In genomic region chr12:131242741-131243496, GRCh38 we compare ENCODE assay signal across 11 cellular contexts.
A peak's percentile ranks its signal among the peaks of the same experiment; 100 is the strongest.
DNase-seq lines count a peak whose midpoint lies in the region; ATAC-seq and TF ChIP-seq lines count a peak whose summit lies in the region.
"Had no signal": no experiment of that assay in that cellular context is flagged by ENCODE, and none has a peak within 500 bp of the region (broad histone marks: within the 10 kb centered on the region; RNA-seq: fewer than 3 reads in every experiment).

No MANE protein-coding gene starts in this region.

- intact Hi-C loops in esophagus muscularis mucosa (cut with DNase I): no loop called here

- H4K20me1 ChIP-seq in DND-41 (ENCODE audit: insufficient read depth, low read length): no peaks in the 10 kb centered on the region

- peak overlapping the region; percentile 5; the same call in 1 of the 2 replicates for H3K4me3 ChIP-seq in BE2C (ENCODE audit: low read depth, low read length)
- H3K4me3 ChIP-seq in DND-41 (ENCODE audit: low read depth in 1 of 2, low read length in 2 of 2): no peak overlapping the region
- no peak overlapping the region for H3K4me3 ChIP-seq in esophagus muscularis mucosa
- H3K4me3 ChIP-seq: pancreas had no signal

- no peaks in the 10 kb centered on the region for H3K27me3 ChIP-seq in BE2C
- no peaks in the 10 kb centered on the region for H3K27me3 ChIP-seq in DND-41 (ENCODE audit: insufficient read depth, low read length, poor library complexity)
- H3K27me3 ChIP-seq in esophagus muscularis mucosa: peaks cover 0 to 16% (median 0%) of the 10 kb centered on the region in 4 donors
- H3K27me3 ChIP-seq: pancreas had no signal

- no peak overlapping the region for H3K4me2 ChIP-seq in DND-41 (ENCODE audit: insufficient read depth, low read length)

- H3K4me3 Mint-ChIP-seq in glutamatergic neuron (ENCODE audit: unreplicated experiment): no peak overlapping the region
- H3K4me3 Mint-ChIP-seq in immature natural killer cell: no peak overlapping the region
- H3K4me3 Mint-ChIP-seq: activated CD8-positive, alpha-beta memory T cell treated with anti-CD3 and anti-CD28 coated beads, Interleukin-2, amount 10 ng/mL, durations not matched to agents 7 days and 5 days had no signal

- no peak overlapping the region for H3K9ac ChIP-seq in DND-41 (ENCODE audit: low read depth, low read length)

- H3K27ac ChIP-seq in DND-41 (ENCODE audit: low read length) (no peak overlapping the region), esophagus muscularis mucosa (replicated peaks in 1 of 4) (no peak overlapping the region)
- H3K27ac ChIP-seq: pancreas had no signal

- H3K79me2 ChIP-seq in DND-41 (ENCODE audit: insufficient read depth, low read length): no peaks in the 10 kb centered on the region

- peaks cover 5% of the 10 kb centered on the region for H3K9me3 Mint-ChIP-seq in glutamatergic neuron (ENCODE audit: unreplicated experiment)
- H3K9me3 Mint-ChIP-seq in immature natural killer cell: no peaks in the 10 kb centered on the region

- no peak overlapping the region for H3K27ac Mint-ChIP-seq in glutamatergic neuron (ENCODE audit: unreplicated experiment)
- H3K27ac Mint-ChIP-seq in immature natural killer cell: no peak overlapping the region
- H3K27ac Mint-ChIP-seq: activated CD8-positive, alpha-beta memory T cell treated with anti-CD3 and anti-CD28 coated beads, Interleukin-2, amount 10 ng/mL, durations not matched to agents 7 days and 5 days had no signal

- TF ChIP-seq EP300 in esophagus muscularis mucosa (IDR thresholded peaks at IDR 0.05): no peak

- H3K4me1 Mint-ChIP-seq in glutamatergic neuron (ENCODE audit: low read depth, unreplicated experiment) (peaks cover 18% of the 10 kb centered on the region), immature natural killer cell (no peaks in the 10 kb centered on the region)
- H3K4me1 Mint-ChIP-seq: activated CD8-positive, alpha-beta memory T cell treated with anti-CD3 and anti-CD28 coated beads, Interleukin-2, amount 10 ng/mL, durations not matched to agents 7 days and 5 days had no signal

- 93% methylated on average over 5 of the region's 5 CpGs for WGBS in esophagus muscularis mucosa

- H3K36me3 ChIP-seq in BE2C (no peaks in the 10 kb centered on the region), DND-41 (ENCODE audit: insufficient read depth, low read length) (no peaks in the 10 kb centered on the region), esophagus muscularis mucosa (no peaks in the 10 kb centered on the region)
- H3K36me3 ChIP-seq: pancreas had no signal

- no peak for TF ChIP-seq POLR2A in esophagus muscularis mucosa (IDR thresholded peaks at IDR 0.05; ENCODE audit: low read depth)

- H3K27me3 Mint-ChIP-seq in glutamatergic neuron (ENCODE audit: unreplicated experiment): peaks cover 11% of the 10 kb centered on the region
- peaks cover 0 to 6% (median 1%) of the 10 kb centered on the region in 3 donors for H3K27me3 Mint-ChIP-seq in immature natural killer cell (ENCODE audit: low read depth in 3 of 3)
- H3K27me3 Mint-ChIP-seq: activated CD8-positive, alpha-beta memory T cell treated with anti-CD3 and anti-CD28 coated beads, Interleukin-2, amount 10 ng/mL, durations not matched to agents 7 days and 5 days had no signal

- TF ChIP-seq CTCF in BE2C (IDR thresholded peaks at IDR 0.05; ENCODE audit: low read depth, low read length) (no peak), DND-41 (IDR thresholded peaks at IDR 0.05; ENCODE audit: borderline replicate concordance, extremely low read depth, low read length, poor library complexity, severe bottlenecking) (no peak), glutamatergic neuron (IDR thresholded peaks at IDR 0.05; ENCODE audit: partially characterized antibody, unreplicated experiment) (no peak), esophagus muscularis mucosa (IDR thresholded peaks at IDR 0.05) (no peak)

- DNase-seq in BE2C: peak; percentile 86
- DNase-seq in DND-41: peak; percentile 40
- DNase-seq in NCI-H526 (lab: John Stamatoyannopoulos, UW): peak; percentile 47 to 70
- DNase-seq in glutamatergic neuron: peak; percentile 65
- no peak for DNase-seq in esophagus muscularis mucosa (ENCODE audit: extremely low spot score)
- DNase-seq in stimulated activated naive CD4-positive, alpha-beta T cell (lab: John Stamatoyannopoulos, UW): no peak
- no peak for DNase-seq in immature natural killer cell
- DNase-seq: activated CD8-positive, alpha-beta memory T cell treated with anti-CD3 and anti-CD28 coated beads, Interleukin-2, amount 10 ng/mL, durations not matched to agents 7 days and 5 days; hippocampal formation; pancreas had no signal

- peak; percentile 68; the same call in 2 of the 3 replicates for ATAC-seq in DND-41 (ENCODE audit: insufficient read depth, low read depth)
- no peak for ATAC-seq in HG02852 (IDR thresholded peaks at IDR 0.05; ENCODE audit: unreplicated experiment)
- ATAC-seq: activated CD8-positive, alpha-beta memory T cell treated with anti-CD3 and anti-CD28 coated beads, Interleukin-2, amount 10 ng/mL, durations not matched to agents 7 days and 5 days; pancreas had no signal

- H3K36me3 Mint-ChIP-seq in glutamatergic neuron (ENCODE audit: unreplicated experiment) (no peaks in the 10 kb centered on the region), immature natural killer cell (no peaks in the 10 kb centered on the region)
- H3K36me3 Mint-ChIP-seq: activated CD8-positive, alpha-beta memory T cell treated with anti-CD3 and anti-CD28 coated beads, Interleukin-2, amount 10 ng/mL, durations not matched to agents 7 days and 5 days had no signal

- H2AFZ ChIP-seq in DND-41 (ENCODE audit: low read depth, low read length): 0 out of 2 replicates have a peak overlapping the region, but pooled peaks have one; percentile 17

- no peaks in the 10 kb centered on the region for H3K4me1 ChIP-seq in BE2C
- H3K4me1 ChIP-seq in DND-41 (ENCODE audit: insufficient read depth, low read length): no peaks in the 10 kb centered on the region
- no peaks in the 10 kb centered on the region for H3K4me1 ChIP-seq in esophagus muscularis mucosa
- H3K4me1 ChIP-seq: pancreas had no signal

- peaks cover 5% of the 10 kb centered on the region; the same call in 1 of the 2 replicates for H3K9me3 ChIP-seq in BE2C
- H3K9me3 ChIP-seq in DND-41 (ENCODE audit: insufficient read depth, low read length, severe bottlenecking): peaks cover 3% of the 10 kb centered on the region
- no peaks in the 10 kb centered on the region for H3K9me3 ChIP-seq in esophagus muscularis mucosa
- H3K9me3 ChIP-seq: pancreas had no signal

Comparison
In these comparisons a context has a peak if more than half of its experiments do, and no peak if none do; other contexts are left out.
1. DNase-seq: peak in BE2C (single experiment), DND-41 (single experiment), NCI-H526 (2 of 2) and glutamatergic neuron (single experiment); none in esophagus muscularis mucosa (single experiment), stimulated activated naive CD4-positive, alpha-beta T cell (0 of 6) and immature natural killer cell (0 of 3).